Comparison of ENCODE assay signal across 1 cellular context in genomic region chr11:66052664-66052982, GRCh38.
TF ChIP-seq lines count a peak whose summit lies in the region.

No MANE protein-coding gene starts in this region.

TF ChIP-seq in HepG2, 621 proteins besides CTCF, POLR2A, EP300 and RAD21 (continued from another document):
- peak; percentile 6; the same call in 1 of the 2 replicates for TF ChIP-seq ARID4A (CRISPR knock-in tag; IDR thresholded peaks at IDR 0.05; ENCODE audit: borderline replicate concordance)
- no peak for TF ChIP-seq NR2C2 (CRISPR knock-in tag; IDR thresholded peaks at IDR 0.05; ENCODE audit: borderline replicate concordance)
- TF ChIP-seq PAXIP1 (CRISPR knock-in tag; conservative IDR thresholded peaks at IDR 0.05), result no peak
- TF ChIP-seq CSRNP1 (CRISPR knock-in tag; IDR thresholded peaks at IDR 0.05), result no peak
- no peak for TF ChIP-seq RAD51 (IDR thresholded peaks at IDR 0.05; ENCODE audit: borderline replicate concordance)
- TF ChIP-seq ZNF337 (CRISPR knock-in tag; IDR thresholded peaks at IDR 0.05; ENCODE audit: borderline replicate concordance, low read depth), result no peak
- TF ChIP-seq FOXA1 (IDR thresholded peaks at IDR 0.05), result no peak
- TF ChIP-seq FOXA1 (CRISPR knock-in tag; IDR thresholded peaks at IDR 0.05), result no peak
- no peak for TF ChIP-seq SMARCE1 (IDR thresholded peaks at IDR 0.05; ENCODE audit: borderline replicate concordance)
- no peak for TF ChIP-seq ATF2 (CRISPR knock-in tag; IDR thresholded peaks at IDR 0.05)
- TF ChIP-seq GABPB1 (CRISPR knock-in tag; IDR thresholded peaks at IDR 0.05), result no peak
- 0 out of 2 replicates have a peak, but pooled peaks have one; percentile 5 for TF ChIP-seq NCOA1 (CRISPR knock-in tag; IDR thresholded peaks at IDR 0.05)
- TF ChIP-seq ZNF576 (CRISPR knock-in tag; IDR thresholded peaks at IDR 0.05), result 0 out of 2 replicates have a peak, but pooled peaks have one; percentile 68
- TF ChIP-seq ARNT2 (CRISPR knock-in tag; IDR thresholded peaks at IDR 0.05; ENCODE audit: low read depth), result no peak
- no peak for TF ChIP-seq ETS1 (CRISPR knock-in tag; IDR thresholded peaks at IDR 0.05)
- no peak for TF ChIP-seq PCBP2 (optimal IDR thresholded peaks at IDR 0.05; ENCODE audit: low read depth, low read length, poor library complexity, severe bottlenecking)
- TF ChIP-seq SATB2 (CRISPR knock-in tag; IDR thresholded peaks at IDR 0.05), result 0 out of 2 replicates have a peak, but pooled peaks have one; percentile 35
- no peak for TF ChIP-seq ZNF276 (CRISPR knock-in tag; IDR thresholded peaks at IDR 0.05; ENCODE audit: low read depth)
- TF ChIP-seq SNAPC4 (CRISPR knock-in tag; IDR thresholded peaks at IDR 0.05), result peak; percentile 10; the same call in 1 of the 2 replicates
- no peak for TF ChIP-seq ELF3 (CRISPR knock-in tag; IDR thresholded peaks at IDR 0.05)
- 0 out of 2 replicates have a peak, but pooled peaks have one; percentile 1 for TF ChIP-seq FOXO1 (CRISPR knock-in tag; IDR thresholded peaks at IDR 0.05)
